Comparison of ENCODE assay signal across 29 cellular contexts in genomic region chr4:4711902-4712301, GRCh38.
"Had no signal": no experiment of that assay in that cellular context is flagged by ENCODE, and none has a peak within 500 bp of the region (broad histone marks: within the 10 kb centered on the region; RNA-seq: fewer than 3 reads in every experiment).

No MANE protein-coding gene starts in this region.

- H3K9me3 ChIP-seq: MG63, Peyer's patch had no signal

- H3K4me3 ChIP-seq: MG63, Peyer's patch had no signal

- H3K27ac ChIP-seq: Peyer's patch had no signal

- H3K27me3 ChIP-seq: MG63, Peyer's patch had no signal

- DNase-seq: activated CD4-positive, alpha-beta T cell treated with anti-CD3 and anti-CD28 coated beads, Interleukin-2, amount 10 ng/mL, durations not matched to agents 7 days and 5 days; activated CD4-positive, alpha-beta T cell treated with anti-CD3 and anti-CD28 coated beads, Interleukin-2, amount 50 U/mL, for 48 hours; activated CD8-positive, alpha-beta T cell treated with anti-CD3 and anti-CD28 coated beads, Interleukin-2, amount 10 ng/mL, durations not matched to agents 7 days and 5 days; activated gamma-delta T cell; activated naive CD4-positive, alpha-beta T cell treated with Interleukin-2 at 50 U/mL for 16 hours; activated naive CD8-positive, alpha-beta T cell treated with anti-CD3 and anti-CD28 coated beads, Interleukin-2, amount 10 ng/mL, durations not matched to agents 7 days and 5 days; activated T-cell treated with anti-CD3 and anti-CD28 coated beads, Interleukin-2, amount 50 U/mL, for 24 hours; central memory CD4-positive, alpha-beta T cell; Kasumi-1; KG1; MG63; NCI-H1048; NCI-H1105 treated with DMSO at 0.1 percent for 48 hours; NCI-H1436; NCI-H1694; NCI-H1930; NCI-H2171; NCI-H510A; NCI-H526; NCI-H748 treated with DMSO at 0.1 percent for 48 hours; NK-92 treated with Interleukin-12 subunit alpha and Interleukin-12 subunit beta, amount 100 ng/mL, for 24 hours; PC-3; Peyer's patch; RPMI8226; SIG-M5; T-helper 1 cell; T-helper 2 cell; T-helper 9 cell had no signal

- H3K4me1 ChIP-seq: Peyer's patch had no signal

- H3K36me3 ChIP-seq: MG63, Peyer's patch had no signal

- ATAC-seq: activated CD8-positive, alpha-beta T cell treated with anti-CD3 and anti-CD28 coated beads, Interleukin-2, amount 10 ng/mL, durations not matched to agents 7 days and 5 days; PC-3; SK-N-SH treated with all-trans-retinoic acid at 6 μM for 48 hours had no signal
